ENCODE assay signal across 1 cellular context in the genomic region with DNA sequence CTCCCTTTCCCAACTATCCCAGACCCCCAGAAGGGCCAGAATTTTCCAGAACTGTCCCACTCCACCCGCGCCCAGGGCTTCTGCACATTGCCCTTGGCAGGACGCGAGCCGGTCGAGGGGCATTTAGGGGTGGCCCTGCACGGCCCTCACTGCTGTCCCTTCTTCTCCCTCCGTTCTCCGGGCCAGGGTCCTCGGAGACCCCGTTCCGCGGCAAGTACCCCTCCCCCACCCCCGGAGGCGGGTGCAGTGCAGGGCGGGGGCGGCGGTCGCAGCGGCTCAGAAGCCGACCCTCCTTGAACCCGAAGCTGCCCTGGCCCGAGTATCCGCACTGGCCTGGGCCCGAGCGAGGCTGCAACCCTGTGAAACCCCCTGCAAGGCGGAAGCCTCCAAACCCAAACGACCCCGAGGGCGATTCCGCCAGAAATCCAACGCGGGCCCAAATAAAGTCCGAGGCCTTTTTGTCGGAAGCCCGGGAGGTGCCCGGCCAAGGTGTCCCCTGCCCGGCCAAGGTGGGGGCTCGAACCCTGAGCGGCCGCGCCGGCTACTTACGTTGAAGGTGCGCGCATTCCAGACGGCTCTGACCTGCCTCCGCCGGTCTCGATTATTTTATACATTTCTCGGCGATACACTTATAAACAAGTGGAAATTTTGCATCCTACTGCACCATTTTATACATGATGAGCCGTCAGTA.
TF ChIP-seq lines count a peak whose summit lies in the region.

No MANE protein-coding gene starts in this region.

TF ChIP-seq in IMR-90, 13 proteins besides CTCF, POLR2A, EP300 and RAD21:
- no peak for TF ChIP-seq FOS (IDR thresholded peaks at IDR 0.05; ENCODE audit: low read depth, low read length)
- no peak for TF ChIP-seq USF2 (IDR thresholded peaks at IDR 0.05; ENCODE audit: low read depth, low read length)
- TF ChIP-seq CEBPB (IDR thresholded peaks at IDR 0.05; ENCODE audit: low read depth, low read length), result no peak
- no peak for TF ChIP-seq RFX5 (IDR thresholded peaks at IDR 0.05; ENCODE audit: low read depth, low read length)
- TF ChIP-seq MAZ (IDR thresholded peaks at IDR 0.05; ENCODE audit: borderline replicate concordance, low read depth, low read length), result no peak
- no peak for TF ChIP-seq CHD1 (IDR thresholded peaks at IDR 0.05; ENCODE audit: low read depth, low read length)
- no peak for TF ChIP-seq RCOR1 (IDR thresholded peaks at IDR 0.05; ENCODE audit: insufficient replicate concordance, low read length)
- TF ChIP-seq BHLHE40 (IDR thresholded peaks at IDR 0.05; ENCODE audit: low read depth, low read length), result no peak
- TF ChIP-seq, protein P1, sequence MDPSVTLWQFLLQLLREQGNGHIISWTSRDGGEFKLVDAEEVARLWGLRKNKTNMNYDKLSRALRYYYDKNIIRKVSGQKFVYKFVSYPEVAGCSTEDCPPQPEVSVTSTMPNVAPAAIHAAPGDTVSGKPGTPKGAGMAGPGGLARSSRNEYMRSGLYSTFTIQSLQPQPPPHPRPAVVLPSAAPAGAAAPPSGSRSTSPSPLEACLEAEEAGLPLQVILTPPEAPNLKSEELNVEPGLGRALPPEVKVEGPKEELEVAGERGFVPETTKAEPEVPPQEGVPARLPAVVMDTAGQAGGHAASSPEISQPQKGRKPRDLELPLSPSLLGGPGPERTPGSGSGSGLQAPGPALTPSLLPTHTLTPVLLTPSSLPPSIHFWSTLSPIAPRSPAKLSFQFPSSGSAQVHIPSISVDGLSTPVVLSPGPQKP (IDR thresholded peaks at IDR 0.05; ENCODE audit: borderline replicate concordance, low read depth, low read length), result no peak
- no peak for TF ChIP-seq NFE2L2 (IDR thresholded peaks at IDR 0.05; ENCODE audit: low read depth, low read length)
- TF ChIP-seq MXI1 (IDR thresholded peaks at IDR 0.05; ENCODE audit: borderline replicate concordance, low read depth, low read length), result no peak
- no peak for TF ChIP-seq SMC3 (IDR thresholded peaks at IDR 0.05; ENCODE audit: low read depth, low read length)
- no peak for TF ChIP-seq MAFK (IDR thresholded peaks at IDR 0.05; ENCODE audit: low read depth, low read length)
TF ChIP-seq in IMR-90: peak in this region for 0.
